In genomic region chr17:1737531-1738291, GRCh38 we compare ENCODE assay signal across 14 cellular contexts. TPM values are rescaled to one million over a fixed set of nuclear protein-coding genes. Genes with fewer than 3 reads are reported as not detected.
DNase-seq lines count a peak whose midpoint lies in the region; ATAC-seq, FAIRE-seq and TF ChIP-seq lines count a peak whose summit lies in the region.
"Had no signal": no experiment of that assay in that cellular context is flagged by ENCODE, and none has a peak within 500 bp of the region (broad histone marks: within the 10 kb centered on the region; RNA-seq: fewer than 3 reads in every experiment).

No MANE protein-coding gene starts in this region.

- H3K27me3 ChIP-seq in Caco-2 (replicated peaks; ENCODE audit: control insufficient read depth, insufficient read depth, low read length) (no peaks in the 10 kb centered on the region), GM12878 (replicated peaks in 1 of 2; ENCODE audit: control insufficient read depth in 2 of 2, insufficient read depth in 2 of 2, low read length in 1 of 2) (no peaks in the 10 kb centered on the region)
- H3K27me3 ChIP-seq: cardiac muscle cell, tibial nerve had no signal

- WGBS in GM12878 (ENCODE audit: insufficient coverage, insufficient replicate concordance, low lambda C conversion rate, missing lambda C conversion rate) = 90% methylated on average over 20 of the region's 21 CpGs

- in situ Hi-C loops in GM12878 (cut with MboI) = no loop called here

- DNase-seq in Caco-2 (no peak), GM12878 (ENCODE audit: low read depth, low spot score) (no peak), NOMO-1 treated with dmso at 0.1 percent for 144 hours (lab: John Stamatoyannopoulos, UW; ENCODE audit: unreplicated experiment) (no peak), retina (no peak), chondrocyte (ENCODE audit: low spot score) (no peak)
- DNase-seq: NCI-H345 had no signal

- RAD21 ChIA-PET in GM12878 (lab: Charles Lee; ENCODE audit: unreplicated experiment) = interaction anchor here (1.8 to 2.2 kb wide), 2 partner anchors 16 to 97 kb away, joined by 8 to 24 read pairs; partner anchors contain the start of gene WDR81

- H3K4me1 Mint-ChIP-seq in Caco-2 (ENCODE audit: low read depth, unreplicated experiment) = peaks cover 29% of the 10 kb centered on the region
- H3K4me1 Mint-ChIP-seq in nephron = peaks cover 27% of the 10 kb centered on the region
- H3K4me1 Mint-ChIP-seq in chondrocyte (ENCODE audit: low read depth) = peaks cover 13% of the 10 kb centered on the region

- no peak overlapping the region for H2AFZ ChIP-seq in GM12878 (ENCODE audit: control insufficient read depth, low read depth, low read length)

- CTCF ChIA-PET in Caco-2 (lab: Charles Lee) (interaction anchor here (0.8 to 2.2 kb wide), 2 partner anchors 17 to 21 kb away, joined by 3 to 17 read pairs; no protein-coding TSS in a partner anchor), GM12878 (lab: Yijun Ruan, JAX) (interaction anchor here (0.8 to 1.0 kb wide), 2 partner anchors 46 to 130 kb away, joined by 3 read pairs; no protein-coding TSS in a partner anchor)

- H3K4me2 ChIP-seq in GM12878 (ENCODE audit: control insufficient read depth, insufficient read depth) = no peak overlapping the region

- H3K36me3 Mint-ChIP-seq in Caco-2 (ENCODE audit: insufficient read depth, unreplicated experiment) (peaks cover 17% of the 10 kb centered on the region), nephron (ENCODE audit: low read depth) (peaks cover 14% of the 10 kb centered on the region), chondrocyte (ENCODE audit: low read depth) (peaks cover 5% of the 10 kb centered on the region)

- H3K27me3 Mint-ChIP-seq in Caco-2 (ENCODE audit: insufficient read depth, unreplicated experiment) = no peaks in the 10 kb centered on the region
- H3K27me3 Mint-ChIP-seq in nephron (ENCODE audit: low read depth) = no peaks in the 10 kb centered on the region
- no peaks in the 10 kb centered on the region for H3K27me3 Mint-ChIP-seq in chondrocyte (ENCODE audit: low read depth)
- H3K27me3 Mint-ChIP-seq: IgD-negative memory B cell had no signal

- H3K27ac Mint-ChIP-seq in Caco-2 (ENCODE audit: unreplicated experiment) (peak overlapping the region; percentile 75), nephron (peak overlapping the region in 2 of 3 experiments; percentile 48 to 91), chondrocyte (ENCODE audit: unreplicated experiment) (no peak overlapping the region)
- H3K27ac Mint-ChIP-seq: IgD-negative memory B cell had no signal

- no peaks in the 10 kb centered on the region for H4K20me1 ChIP-seq in GM12878 (ENCODE audit: control insufficient read depth, insufficient read depth)

- ATAC-seq in GM12878 = no peak

- intact Hi-C loops in Caco-2 (cut with micrococcal nuclease; ENCODE audit: unreplicated experiment) = no loop called here
- intact Hi-C loops in GM12878 (cut with micrococcal nuclease; ENCODE audit: unreplicated experiment) = no loop called here

- H3K9me3 Mint-ChIP-seq in Caco-2 (ENCODE audit: unreplicated experiment) = no peaks in the 10 kb centered on the region
- peaks cover 3% of the 10 kb centered on the region for H3K9me3 Mint-ChIP-seq in nephron
- H3K9me3 Mint-ChIP-seq in chondrocyte (ENCODE audit: low read depth) = no peaks in the 10 kb centered on the region
- H3K9me3 Mint-ChIP-seq: IgD-negative memory B cell had no signal

- H3K4me3 ChIP-seq in Caco-2 (ENCODE audit: low read depth, low read length) (no peak overlapping the region), GM12878 (no peak overlapping the region)
- H3K4me3 ChIP-seq: cardiac muscle cell, tibial nerve had no signal

- SMC1A ChIA-PET in GM12878 (lab: Charles Lee; ENCODE audit: uncharacterized antibody, unreplicated experiment) = interaction anchor here (1.2 to 2.0 kb wide), 4 partner anchors 14 to 21 kb away, joined by 3 to 5 read pairs (median 4); partner anchors contain the start of gene WDR81

- H3K27ac ChIP-seq in GM12878 (ENCODE audit: control insufficient read depth, insufficient read depth) = no peak overlapping the region
- H3K27ac ChIP-seq: VCaP had no signal

- peaks cover 31% of the 10 kb centered on the region for H3K4me1 ChIP-seq in Caco-2
- peaks cover 22% of the 10 kb centered on the region for H3K4me1 ChIP-seq in GM12878 (ENCODE audit: control insufficient read depth, insufficient read depth, low read length)

- H3K4me3 Mint-ChIP-seq in Caco-2 (ENCODE audit: unreplicated experiment) = no peak overlapping the region
- H3K4me3 Mint-ChIP-seq in nephron = no peak overlapping the region
- H3K4me3 Mint-ChIP-seq in chondrocyte (ENCODE audit: unreplicated experiment) = no peak overlapping the region
- H3K4me3 Mint-ChIP-seq: IgD-negative memory B cell had no signal

- no peaks in the 10 kb centered on the region for H3K79me2 ChIP-seq in GM12878 (ENCODE audit: control insufficient read depth, insufficient read depth, low read length)

- H3K9ac ChIP-seq in GM12878 (ENCODE audit: control insufficient read depth, insufficient read depth, low read length) = no peak overlapping the region

- no peak for TF ChIP-seq EP300 in GM12878 (IDR thresholded peaks at IDR 0.05; ENCODE audit: borderline replicate concordance in 1 of 2, control insufficient read depth in 1 of 2, low read depth in 2 of 2, low read length in 2 of 2)

- no peak for FAIRE-seq in GM12878 (lab: Jason Lieb, UNC)
- FAIRE-seq: H1, islet of Langerhans had no signal

- POLR2A ChIA-PET in Caco-2 (lab: Charles Lee) = interaction anchor here (1.9 kb wide), 1 partner anchor 32 kb away, joined by 19 read pairs; no protein-coding TSS in a partner anchor
- POLR2A ChIA-PET in GM12878 (lab: Charles Lee) = interaction anchor here (0.6 to 2.7 kb wide), 3 partner anchors 21 to 70 kb away, joined by 3 to 13 read pairs (median 5); no protein-coding TSS in a partner anchor

- H3K9me3 ChIP-seq in Caco-2 (no peaks in the 10 kb centered on the region), GM12878 (replicated peaks; ENCODE audit: control insufficient read depth, insufficient read depth, low read length) (no peaks in the 10 kb centered on the region)
- H3K9me3 ChIP-seq: tibial nerve had no signal

- no peak for TF ChIP-seq CTCF in Caco-2 (IDR thresholded peaks at IDR 0.05; ENCODE audit: insufficient read depth in 1 of 2, low read depth in 1 of 2, low read length in 1 of 2, severe bottlenecking in 1 of 2, unreplicated experiment in 1 of 2)
- no peak for TF ChIP-seq CTCF in GM12878 (IDR thresholded peaks at IDR 0.05 in 2 of 3, conservative IDR thresholded peaks at IDR 0.05 in 1 of 3; ENCODE audit: control insufficient read depth in 2 of 3, extremely low read depth in 1 of 3, insufficient read depth in 1 of 3, low read depth in 3 of 3, low read length in 3 of 3)
- no peak for TF ChIP-seq CTCF in nephron (IDR thresholded peaks at IDR 0.05; ENCODE audit: unreplicated experiment in 3 of 3)
- no peak for TF ChIP-seq CTCF in chondrocyte (IDR thresholded peaks at IDR 0.05)

- TF ChIP-seq POLR2A in GM12878 (IDR thresholded peaks at IDR 0.05; ENCODE audit: low read depth, low read length) = peak; percentile 40; the same call in 1 of the 2 replicates

- peaks cover 2% of the 10 kb centered on the region; the same call in 1 of the 2 replicates for H3K36me3 ChIP-seq in Caco-2 (ENCODE audit: control insufficient read depth, insufficient read depth, low read length)
- H3K36me3 ChIP-seq in GM12878 (ENCODE audit: control insufficient read depth in 2 of 2, insufficient read depth in 2 of 2, low read length in 1 of 2) = no peaks in the 10 kb centered on the region; a peak in 1 of 4 replicates
- H3K36me3 ChIP-seq: cardiac muscle cell had no signal

- no peak for TF ChIP-seq RAD21 in GM12878 (IDR thresholded peaks at IDR 0.05; ENCODE audit: insufficient read depth, low read depth, low read length)

- BruUV-seq in Caco-2 (replicated peaks; lab: Mats Ljungman, UMichigan) (TSS peak; percentile 38), GM12878 (replicated peaks; lab: Mats Ljungman, UMichigan) (TSS peak; percentile 53)

RNA-seq across cellular contexts. Expression of gene SERPINF2, which starts 5.0 kb away (rescaled TPM):
- total RNA-seq in Caco-2 (2022) (59.9 and 63.8 TPM in 2 replicates), GM12878 (2014; rRNA removed) (0.11 TPM in 1 of 2 replicates, not detected in the other), GM12878 (2014; rRNA removed; fragmentation: Illumina TruSeq; extraction: Trizol) (0.04 TPM in 1 of 2 replicates, not detected in the other), GM12878 (2021) (0.21 and 0.40 TPM in 2 replicates), chondrocyte (0.15 to 0.24 TPM (median 0.15 TPM) in 3 replicates)
- total RNA-seq in GM12878 (2013; cell fraction: nucleolus; rRNA removed) = 0.20 and 0.46 TPM in 2 replicates
- not detected for polyA plus RNA-seq in GM12878 (2011; ENCODE audit: low read depth)
- polyA plus RNA-seq in GM12878 (2011; rRNA removed) (0.14 TPM in 1 of 2 replicates, not detected in the other), GM12878 (2014; fragmentation: Illumina TruSeq; extraction: Trizol) (not detected in 2 replicates), GM12878 (2014; fragmentation: Nextera tagmentation; extraction: Ambion mirVana) (not detected), GM12878 (2014; rRNA removed) (0.03 TPM in 1 of 2 replicates, not detected in the other), GM12878 (2016; fragmentation: Nextera tagmentation; extraction: Ambion mirVana) (not detected)
- 0.20 and 0.25 TPM in 2 replicates for polyA plus RNA-seq in GM12878 (2011; cell fraction: cytosol; rRNA removed)
- polyA plus RNA-seq in GM12878 (2011; cell fraction: nucleus; rRNA removed) = 0.22 and 0.47 TPM in 2 replicates
- 0.10 and 0.19 TPM in 2 replicates for polyA plus RNA-seq in GM12878 (2012)
- polyA minus RNA-seq in GM12878 (2011; rRNA and poly(A)+ RNA removed) = not detected in 2 replicates
- polyA minus RNA-seq in GM12878 (2011; cell fraction: cytosol; rRNA and poly(A)+ RNA removed) = 0.42 TPM in 1 of 2 replicates, not detected in the other
- not detected in 2 replicates for polyA minus RNA-seq in GM12878 (2011; cell fraction: nucleus; rRNA and poly(A)+ RNA removed)
- total RNA-seq: pulmonary artery endothelial cell had no signal
- polyA plus RNA-seq: cardiac muscle cell had no signal

RNA-seq across cellular contexts. Expression of gene WDR81, which starts 13.2 kb away (rescaled TPM):
- total RNA-seq in Caco-2 (2022) = 24.8 and 26.6 TPM in 2 replicates
- 29.5 and 36.2 TPM in 2 replicates for total RNA-seq in GM12878 (2013; cell fraction: nucleolus; rRNA removed)
- 15.1 and 16.0 TPM in 2 replicates for total RNA-seq in GM12878 (2014; rRNA removed)
- total RNA-seq in GM12878 (2014; rRNA removed; fragmentation: Illumina TruSeq; extraction: Trizol) = 3.8 and 5.0 TPM in 2 replicates
- 19.0 and 22.4 TPM in 2 replicates for total RNA-seq in GM12878 (2021)
- polyA plus RNA-seq in GM12878 (2011; ENCODE audit: low read depth) = 3.5 TPM
- 1.4 and 2.8 TPM in 2 replicates for polyA plus RNA-seq in GM12878 (2011; rRNA removed)
- polyA plus RNA-seq in GM12878 (2011; cell fraction: cytosol; rRNA removed) = 5.4 and 7.4 TPM in 2 replicates
- 28.8 and 42.7 TPM in 2 replicates for polyA plus RNA-seq in GM12878 (2011; cell fraction: nucleus; rRNA removed)
- polyA plus RNA-seq in GM12878 (2012) = 9.2 and 10.0 TPM in 2 replicates
- 0.54 and 4.0 TPM in 2 replicates for polyA plus RNA-seq in GM12878 (2014; fragmentation: Illumina TruSeq; extraction: Trizol)
- polyA plus RNA-seq in GM12878 (2014; fragmentation: Nextera tagmentation; extraction: Ambion mirVana) = under 1 TPM in 1 of 2 experiments, not detected in 1; 0.13 TPM
- polyA plus RNA-seq in GM12878 (2014; rRNA removed) = 15.1 and 17.5 TPM in 2 replicates
- 1 to 10 TPM; 7.3 to 8.5 TPM for polyA plus RNA-seq in GM12878 (2016; fragmentation: Nextera tagmentation; extraction: Ambion mirVana)
- polyA minus RNA-seq in GM12878 (2011; rRNA and poly(A)+ RNA removed) = 5.9 and 14.0 TPM in 2 replicates
- polyA minus RNA-seq in GM12878 (2011; cell fraction: cytosol; rRNA and poly(A)+ RNA removed) = 8.1 and 11.9 TPM in 2 replicates
- 9.6 and 18.9 TPM in 2 replicates for polyA minus RNA-seq in GM12878 (2011; cell fraction: nucleus; rRNA and poly(A)+ RNA removed)
- 14.8 to 18.6 TPM (median 16.2 TPM) in 3 replicates for total RNA-seq in chondrocyte

RNA-seq across cellular contexts. Expression of gene SERPINF1, which starts 24.1 kb away (rescaled TPM):
- total RNA-seq in Caco-2 (2022) (36.3 and 38.4 TPM in 2 replicates), GM12878 (2014; rRNA removed) (2.3 and 6.3 TPM in 2 replicates), GM12878 (2014; rRNA removed; fragmentation: Illumina TruSeq; extraction: Trizol) (2.4 and 2.9 TPM in 2 replicates), GM12878 (2021) (3.0 and 3.4 TPM in 2 replicates), chondrocyte (14.6 to 69.2 TPM (median 15.2 TPM) in 3 replicates)
- total RNA-seq in GM12878 (2013; cell fraction: nucleolus; rRNA removed) = 1.2 TPM in 1 of 2 replicates, not detected in the other
- polyA plus RNA-seq in GM12878 (2011; ENCODE audit: low read depth) = 1.8 TPM
- polyA plus RNA-seq in GM12878 (2011; rRNA removed) (0.18 and 0.19 TPM in 2 replicates), GM12878 (2014; fragmentation: Illumina TruSeq; extraction: Trizol) (1.8 and 3.3 TPM in 2 replicates), GM12878 (2014; fragmentation: Nextera tagmentation; extraction: Ambion mirVana) (1 to 10 TPM; 1.7 to 1.9 TPM), GM12878 (2014; rRNA removed) (4.4 and 4.9 TPM in 2 replicates), GM12878 (2016; fragmentation: Nextera tagmentation; extraction: Ambion mirVana) (1 to 10 TPM; 4.5 to 5.5 TPM)
- 0.09 and 0.23 TPM in 2 replicates for polyA plus RNA-seq in GM12878 (2011; cell fraction: cytosol; rRNA removed)
- polyA plus RNA-seq in GM12878 (2011; cell fraction: nucleus; rRNA removed) = not detected in 2 replicates
- polyA plus RNA-seq in GM12878 (2012) = 2.6 and 2.8 TPM in 2 replicates
- polyA minus RNA-seq in GM12878 (2011; rRNA and poly(A)+ RNA removed) = 1.2 TPM in 1 of 2 replicates, not detected in the other
- polyA minus RNA-seq in GM12878 (2011; cell fraction: cytosol; rRNA and poly(A)+ RNA removed) = not detected in 2 replicates
- not detected in 2 replicates for polyA minus RNA-seq in GM12878 (2011; cell fraction: nucleus; rRNA and poly(A)+ RNA removed)

RNA-seq across cellular contexts. Expression of gene TLCD2, which starts 27.5 kb away (rescaled TPM):
- 10.1 and 12.0 TPM in 2 replicates for total RNA-seq in Caco-2 (2022)
- 0.06 and 0.17 TPM in 2 replicates for total RNA-seq in GM12878 (2013; cell fraction: nucleolus; rRNA removed)
- 0.05 and 0.06 TPM in 2 replicates for total RNA-seq in GM12878 (2014; rRNA removed)
- total RNA-seq in GM12878 (2014; rRNA removed; fragmentation: Illumina TruSeq; extraction: Trizol) = 0.04 and 0.05 TPM in 2 replicates
- total RNA-seq in GM12878 (2021) = 0.08 and 0.15 TPM in 2 replicates
- 0.04 TPM for polyA plus RNA-seq in GM12878 (2011; ENCODE audit: low read depth)
- polyA plus RNA-seq in GM12878 (2011; rRNA removed) = 0.01 and 0.03 TPM in 2 replicates
- not detected in 2 replicates for polyA plus RNA-seq in GM12878 (2011; cell fraction: cytosol; rRNA removed)
- polyA plus RNA-seq in GM12878 (2011; cell fraction: nucleus; rRNA removed) = 0.03 and 0.04 TPM in 2 replicates
- 0.10 and 0.11 TPM in 2 replicates for polyA plus RNA-seq in GM12878 (2012)
- polyA plus RNA-seq in GM12878 (2014; fragmentation: Illumina TruSeq; extraction: Trizol) = 0.06 TPM in 1 of 2 replicates, not detected in the other
- under 1 TPM; 0.02 TPM for polyA plus RNA-seq in GM12878 (2014; fragmentation: Nextera tagmentation; extraction: Ambion mirVana)
- 0.11 and 0.13 TPM in 2 replicates for polyA plus RNA-seq in GM12878 (2014; rRNA removed)
- polyA plus RNA-seq in GM12878 (2016; fragmentation: Nextera tagmentation; extraction: Ambion mirVana) = not detected
- 0.05 and 0.07 TPM in 2 replicates for polyA minus RNA-seq in GM12878 (2011; rRNA and poly(A)+ RNA removed)
- polyA minus RNA-seq in GM12878 (2011; cell fraction: cytosol; rRNA and poly(A)+ RNA removed) = 0.21 TPM in 1 of 2 replicates, not detected in the other
- under 0.01 and 0.10 TPM in 2 replicates for polyA minus RNA-seq in GM12878 (2011; cell fraction: nucleus; rRNA and poly(A)+ RNA removed)
- total RNA-seq in chondrocyte = 5.6 to 9.5 TPM (median 9.2 TPM) in 3 replicates
- polyA plus RNA-seq: IgD-negative memory B cell had no signal

RNA-seq across cellular contexts. Expression of gene PRPF8, which starts 53.0 kb away (rescaled TPM):
- total RNA-seq in Caco-2 (2022) (398 and 430 TPM in 2 replicates), GM12878 (2014; rRNA removed) (119 and 157 TPM in 2 replicates), GM12878 (2014; rRNA removed; fragmentation: Illumina TruSeq; extraction: Trizol) (75.0 and 77.2 TPM in 2 replicates), GM12878 (2021) (313 and 337 TPM in 2 replicates), chondrocyte (164 to 235 TPM (median 164 TPM) in 3 replicates)
- 308 and 355 TPM in 2 replicates for total RNA-seq in GM12878 (2013; cell fraction: nucleolus; rRNA removed)
- polyA plus RNA-seq in GM12878 (2011; ENCODE audit: low read depth) = 951 TPM
- polyA plus RNA-seq in GM12878 (2011; rRNA removed) (45.4 and 156 TPM in 2 replicates), GM12878 (2014; fragmentation: Illumina TruSeq; extraction: Trizol) (193 and 227 TPM in 2 replicates), GM12878 (2014; fragmentation: Nextera tagmentation; extraction: Ambion mirVana) (100 to 1,000 TPM; 133 to 167 TPM), GM12878 (2014; rRNA removed) (123 and 163 TPM in 2 replicates), GM12878 (2016; fragmentation: Nextera tagmentation; extraction: Ambion mirVana) (100 to 1,000 TPM; 224 to 238 TPM)
- polyA plus RNA-seq in GM12878 (2011; cell fraction: cytosol; rRNA removed) = 122 and 145 TPM in 2 replicates
- 325 and 335 TPM in 2 replicates for polyA plus RNA-seq in GM12878 (2011; cell fraction: nucleus; rRNA removed)
- 137 and 153 TPM in 2 replicates for polyA plus RNA-seq in GM12878 (2012)
- 229 and 378 TPM in 2 replicates for polyA minus RNA-seq in GM12878 (2011; rRNA and poly(A)+ RNA removed)
- 198 and 260 TPM in 2 replicates for polyA minus RNA-seq in GM12878 (2011; cell fraction: cytosol; rRNA and poly(A)+ RNA removed)
- 124 and 187 TPM in 2 replicates for polyA minus RNA-seq in GM12878 (2011; cell fraction: nucleus; rRNA and poly(A)+ RNA removed)

Comparison
In these comparisons a context has a peak if more than half of its experiments do, and no peak if none do; other contexts are left out.
1. RNA of gene SERPINF2, which starts 5.0 kb away (total RNA-seq): 59.9 to 63.8 TPM in Caco-2; 0.15 to 0.24 TPM in chondrocyte and 0.04 to 0.46 TPM in GM12878; every median in the first group is over 10 times any median in the second.